ENCODE assay signal across 1 cellular context in genomic region chr1:80533178-80533577, GRCh38.
TF ChIP-seq lines count a peak whose summit lies in the region.

No MANE protein-coding gene starts in this region.

TF ChIP-seq in GM23338, 12 proteins besides CTCF, POLR2A, EP300 and RAD21 (continued from another document):
- TF ChIP-seq CREB1 (CRISPR knock-in tag; IDR thresholded peaks at IDR 0.05; ENCODE audit: low read depth) = no peak
- no peak for TF ChIP-seq EZH2 (IDR thresholded peaks at IDR 0.05; ENCODE audit: low read depth, unreplicated experiment)
- TF ChIP-seq ZNF331 (CRISPR knock-in tag; IDR thresholded peaks at IDR 0.05; ENCODE audit: low read depth) = no peak
